ENCODE assay signal across 16 cellular contexts in the genomic region with DNA sequence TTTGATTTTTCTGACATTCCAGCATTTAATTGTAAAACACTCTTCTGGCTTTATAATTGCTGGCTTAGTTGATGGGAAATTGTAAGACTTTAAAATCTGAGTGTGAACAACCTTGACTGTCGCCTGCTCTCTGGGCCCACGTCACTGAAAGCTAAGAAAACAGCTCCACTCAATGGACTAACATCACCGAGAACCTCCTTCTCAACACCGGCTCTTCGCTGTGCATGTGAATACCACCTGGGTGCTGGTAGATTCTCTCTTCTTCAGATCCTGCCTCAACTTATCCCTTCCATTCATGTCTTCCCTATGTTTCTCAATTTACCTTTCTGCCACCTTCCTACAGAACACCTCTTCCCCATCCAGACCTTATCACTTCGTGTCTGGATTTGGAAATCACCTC.
"Had no signal": no experiment of that assay in that cellular context is flagged by ENCODE, and none has a peak within 500 bp of the region (broad histone marks: within the 10 kb centered on the region; RNA-seq: fewer than 3 reads in every experiment).

No MANE protein-coding gene starts in this region.

- H3K4me3 Mint-ChIP-seq: activated CD8-positive, alpha-beta T cell treated with anti-CD3 and anti-CD28 coated beads, Interleukin-2, amount 10 ng/mL, durations not matched to agents 7 days and 5 days; effector memory CD8-positive, alpha-beta T cell had no signal

- H3K27ac ChIP-seq: SK-N-MC, upper lobe of right lung had no signal

- H3K27ac Mint-ChIP-seq: activated CD8-positive, alpha-beta T cell treated with anti-CD3 and anti-CD28 coated beads, Interleukin-2, amount 10 ng/mL, durations not matched to agents 7 days and 5 days; naive B cell had no signal

- H3K4me3 ChIP-seq: SK-N-MC, upper lobe of right lung had no signal

- DNase-seq: activated CD4-positive, alpha-beta T cell treated with anti-CD3 and anti-CD28 coated beads for 48 hours; activated CD8-positive, alpha-beta memory T cell treated with anti-CD3 and anti-CD28 coated beads, Interleukin-2, amount 50 U/mL, for 4 hours; activated CD8-positive, alpha-beta T cell treated with anti-CD3 and anti-CD28 coated beads, Interleukin-2, amount 10 ng/mL, durations not matched to agents 7 days and 5 days; aorta; cerebellar nuclear complex; dermis blood vessel endothelial cell; effector memory CD8-positive, alpha-beta T cell; foreskin melanocyte; left cardiac atrium; naive B cell; occipital lobe; small intestine; stimulated activated CD4-positive, alpha-beta T cell treated with anti-CD3 and anti-CD28 coated beads, Interleukin-4, amount 100 ng/mL, for 24 hours; stimulated activated naive CD4-positive, alpha-beta T cell treated with Interleukin-2 at 50 U/mL for 16 hours; upper lobe of right lung had no signal

- H3K9me3 ChIP-seq: upper lobe of right lung had no signal

- H3K36me3 Mint-ChIP-seq: naive B cell had no signal

- H3K4me1 ChIP-seq: upper lobe of right lung had no signal

- H3K9me3 Mint-ChIP-seq: effector memory CD8-positive, alpha-beta T cell had no signal

- H3K36me3 ChIP-seq: upper lobe of right lung had no signal

- ATAC-seq: activated CD8-positive, alpha-beta T cell treated with anti-CD3 and anti-CD28 coated beads, Interleukin-2, amount 10 ng/mL, durations not matched to agents 7 days and 5 days; effector memory CD8-positive, alpha-beta T cell; left cardiac atrium; upper lobe of right lung had no signal

- H3K27me3 ChIP-seq: upper lobe of right lung had no signal

- H3K27me3 Mint-ChIP-seq: effector memory CD8-positive, alpha-beta T cell had no signal
